In the genomic region with DNA sequence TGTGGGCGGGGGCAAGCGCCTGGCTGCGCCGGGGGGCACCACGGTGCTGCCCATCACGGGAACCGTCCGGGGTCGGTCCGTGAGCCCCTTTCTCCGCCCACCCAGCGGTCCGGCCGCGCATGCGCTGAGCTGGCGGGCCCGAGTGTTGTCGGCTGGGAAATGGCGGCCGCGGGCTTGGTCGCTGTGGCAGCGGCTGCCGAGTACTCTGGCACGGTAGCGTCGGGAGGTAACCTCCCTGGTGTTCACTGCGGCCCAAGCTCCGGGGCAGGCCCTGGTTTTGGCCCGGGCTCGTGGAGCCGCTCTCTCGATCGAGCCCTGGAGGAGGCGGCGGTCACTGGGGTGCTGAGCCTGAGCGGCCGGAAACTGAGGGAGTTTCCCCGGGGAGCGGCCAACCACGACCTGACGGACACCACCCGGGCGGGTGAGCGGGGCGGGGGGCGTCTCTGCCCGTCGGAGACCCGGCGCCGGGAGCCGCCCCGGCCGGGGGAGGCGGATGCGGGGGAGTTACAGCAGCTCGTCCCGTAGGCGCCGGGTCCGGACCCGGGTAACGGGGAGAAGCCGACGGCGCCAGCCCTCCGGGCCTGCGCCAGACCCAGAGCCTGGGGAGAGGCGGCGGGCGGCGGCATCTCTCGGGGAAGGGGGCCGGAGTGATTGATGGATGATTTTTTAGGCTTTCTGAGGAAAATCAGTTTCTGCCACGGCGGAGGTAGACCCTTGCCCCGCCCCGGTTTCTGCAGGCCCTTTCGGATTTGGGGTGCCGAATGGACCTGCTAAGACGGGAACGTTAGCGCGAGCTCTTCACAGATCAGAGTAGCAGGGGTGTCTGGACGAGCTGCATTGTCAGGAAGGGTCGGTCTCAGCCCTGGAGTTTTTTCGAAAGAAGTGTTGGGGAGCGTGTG, we compare ENCODE assay signal across 8 cellular contexts. TPM values are rescaled to one million over a fixed set of nuclear protein-coding genes. Genes with fewer than 3 reads are reported as not detected.
DNase-seq lines count a peak whose midpoint lies in the region; ATAC-seq, FAIRE-seq and TF ChIP-seq lines count a peak whose summit lies in the region.

A gene (plus strand): TSS at position 135 of the 899 bp plus-strand sequence. CDS start 25 bp downstream, at position 160.

- H3K79me2 ChIP-seq in keratinocyte (ENCODE audit: control insufficient read depth, insufficient read depth, low read length) = peaks cover 48% of the 10 kb centered on the region

- no peaks in the 10 kb centered on the region for H3K9me1 ChIP-seq in keratinocyte (ENCODE audit: control insufficient read depth, extremely low read depth, insufficient read depth, low read length)

- H3K27ac ChIP-seq in keratinocyte (ENCODE audit: control insufficient read depth, insufficient read depth, low read length) = peak within 1 kb of the TSS; percentile 88

- DNase-seq in AG08396 (ENCODE audit: low spot score) = peak; percentile 97
- DNase-seq in NCI-H345 treated with DMSO at 0.1 percent for 48 hours (lab: John Stamatoyannopoulos, UW; ENCODE audit: unreplicated experiment) = peak; percentile 74
- peak; percentile 74 for DNase-seq in activated CD4-positive, alpha-beta T cell treated with anti-CD3 and anti-CD28 coated beads for 1 hour
- DNase-seq in cerebellar cortex (ENCODE audit: low spot score) = peak; percentile 77
- DNase-seq in keratinocyte (ENCODE audit: low read depth, low spot score) = no peak
- peak; percentile 63 to 76 (median 71) for DNase-seq in stimulated activated CD4-positive, alpha-beta T cell treated with anti-CD3 and anti-CD28 coated beads, Interleukin-12 subunit alpha, Interleukin-12 subunit beta, amount 100 ng/mL, for 48 hours (ENCODE audit: low read depth in 2 of 3, low spot score in 1 of 3)

- no peaks in the 10 kb centered on the region for H3K36me3 ChIP-seq in keratinocyte (ENCODE audit: control insufficient read depth in 2 of 2, extremely low read depth in 1 of 2, insufficient read depth in 2 of 2, low read length in 2 of 2)

- H3K4me2 ChIP-seq in keratinocyte (ENCODE audit: control insufficient read depth, extremely low read depth, insufficient read depth, low read depth, low read length) = peak within 1 kb of the TSS; percentile 77

- ATAC-seq in GM18907 (IDR thresholded peaks at IDR 0.05; ENCODE audit: unreplicated experiment) (peak; percentile 86), HG03135 (IDR thresholded peaks at IDR 0.05; ENCODE audit: unreplicated experiment) (peak; percentile 81)

- peaks cover 17% of the 10 kb centered on the region for H3K4me1 ChIP-seq in keratinocyte (ENCODE audit: control insufficient read depth, extremely low read depth, insufficient read depth, low read length)

- no peaks in the 10 kb centered on the region for H3K9me3 ChIP-seq in keratinocyte (ENCODE audit: control insufficient read depth, low read depth, low read length)

- H2AFZ ChIP-seq in keratinocyte (ENCODE audit: control insufficient read depth, low read length) = peak within 1 kb of the TSS; percentile 95

- no peaks in the 10 kb centered on the region for H3K27me3 ChIP-seq in keratinocyte (ENCODE audit: control insufficient read depth, extremely low read depth, insufficient read depth, low read length)

- H3K9ac ChIP-seq in keratinocyte (ENCODE audit: control insufficient read depth, extremely low read depth, insufficient read depth, low read length) = peak within 1 kb of the TSS; percentile 98

- peak within 1 kb of the TSS; percentile 89 to 93 (median 89) for H3K4me3 ChIP-seq in keratinocyte (ENCODE audit: control insufficient read depth in 2 of 3, extremely low read depth in 1 of 3, insufficient read depth in 2 of 3, low read depth in 1 of 3, low read length in 3 of 3)

- dilution Hi-C loops in keratinocyte (cut with MboI; ENCODE audit: extremely low pct_ligation_motif_present, low sequenced_read_pairs) = no loop called here

- FAIRE-seq in keratinocyte (lab: Jason Lieb, UNC) = no peak

- no peak for TF ChIP-seq CTCF in keratinocyte (optimal IDR thresholded peaks at IDR 0.05 in 1 of 3, IDR thresholded peaks at IDR 0.05 in 1 of 3, conservative IDR thresholded peaks at IDR 0.05 in 1 of 3; ENCODE audit: extremely low read depth in 1 of 3, insufficient read depth in 2 of 3, low read length in 3 of 3)

- H4K20me1 ChIP-seq in keratinocyte (ENCODE audit: control insufficient read depth, extremely low read depth, insufficient read depth, low read length) = peaks cover 2% of the 10 kb centered on the region

RNA-seq across cellular contexts. Expression of the gene that starts here (rescaled TPM):
- 31.6 to 50.2 TPM (median 47.4 TPM) in 3 replicates for polyA plus RNA-seq in keratinocyte
- 16.5 TPM for polyA plus RNA-seq in keratinocyte (2011; ENCODE audit: low read depth)
- polyA plus RNA-seq in keratinocyte (2011; cell fraction: cytosol; rRNA removed) = 41.8 and 45.6 TPM in 2 replicates
- 47.2 and 69.4 TPM in 2 replicates for polyA plus RNA-seq in keratinocyte (2011; cell fraction: nucleus; rRNA removed)
- 10.2 and 21.8 TPM in 2 replicates for polyA plus RNA-seq in keratinocyte (2012; ENCODE audit: low replicate concordance)
- 58.4 to 112 TPM (median 77.9 TPM) in 3 replicates for polyA minus RNA-seq in keratinocyte
- polyA minus RNA-seq in keratinocyte (2011; cell fraction: cytosol; rRNA and poly(A)+ RNA removed) = 21.1 TPM
- polyA minus RNA-seq in keratinocyte (2011; cell fraction: nucleus; rRNA and poly(A)+ RNA removed) = 49.9 and 88.2 TPM in 2 replicates
